16 cellular contexts compared by ENCODE assay signal in the genomic region with DNA sequence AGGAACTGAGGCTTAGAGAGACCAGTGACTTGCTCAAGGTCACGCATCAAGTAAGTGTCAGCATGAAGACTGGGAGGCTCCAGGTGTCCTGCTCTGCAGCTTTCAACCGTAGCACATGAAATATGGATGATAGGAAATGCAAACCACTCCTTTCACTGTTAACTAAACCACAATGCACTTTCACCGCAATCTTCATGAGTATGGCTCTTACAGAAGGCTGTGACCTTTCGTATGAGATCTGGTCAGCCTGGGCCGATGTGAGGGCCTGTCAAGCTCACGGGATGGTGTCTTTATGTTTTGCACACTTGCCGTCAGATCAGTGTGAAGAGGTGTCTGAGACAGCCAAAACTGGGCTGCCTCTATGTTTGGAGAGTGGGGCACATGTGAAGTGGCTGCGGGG.
"Had no signal": no experiment of that assay in that cellular context is flagged by ENCODE, and none has a peak within 500 bp of the region (broad histone marks: within the 10 kb centered on the region; RNA-seq: fewer than 3 reads in every experiment).

No MANE protein-coding gene starts in this region.

- H3K4me3 Mint-ChIP-seq: activated naive CD8-positive, alpha-beta T cell; neural progenitor cell; WTC11 had no signal

- H3K4me1 ChIP-seq: gastroesophageal sphincter, neural progenitor cell, right lobe of liver had no signal

- DNase-seq: activated CD4-positive, alpha-beta T cell treated with anti-CD3 and anti-CD28 coated beads for 48 hours; activated CD8-positive, alpha-beta memory T cell treated with anti-CD3 and anti-CD28 coated beads for 24 hours; activated gamma-delta T cell treated with Interleukin-2 at 50 U/mL for 16 hours; amniotic stem cell; caudate nucleus; erythroblast; heart right ventricle; left cardiac atrium; midbrain; right lobe of liver; spleen had no signal

- H3K27me3 ChIP-seq: gastroesophageal sphincter, heart right ventricle, neural progenitor cell, right lobe of liver, spleen had no signal

- H3K36me3 ChIP-seq: gastroesophageal sphincter, heart right ventricle, neural progenitor cell, right lobe of liver, spleen had no signal

- H2AFZ ChIP-seq: neural progenitor cell had no signal

- H3K27ac ChIP-seq: gastroesophageal sphincter, heart right ventricle, neural progenitor cell, right lobe of liver, spleen had no signal

- H3K9ac ChIP-seq: neural progenitor cell had no signal

- H3K27me3 Mint-ChIP-seq: activated naive CD8-positive, alpha-beta T cell had no signal

- H3K9me3 ChIP-seq: gastroesophageal sphincter, heart right ventricle, right lobe of liver, spleen had no signal

- H3K4me1 Mint-ChIP-seq: WTC11 had no signal

- H3K27ac Mint-ChIP-seq: activated naive CD8-positive, alpha-beta T cell; neural progenitor cell; WTC11 had no signal

- H3K4me3 ChIP-seq: gastroesophageal sphincter, heart right ventricle, lung, neural progenitor cell, right lobe of liver, spleen had no signal

- H3K36me3 Mint-ChIP-seq: activated naive CD8-positive, alpha-beta T cell; neural progenitor cell; WTC11 had no signal

- H3K9me3 Mint-ChIP-seq: WTC11 had no signal

- H3K4me2 ChIP-seq: neural progenitor cell had no signal
